In the genomic region with DNA sequence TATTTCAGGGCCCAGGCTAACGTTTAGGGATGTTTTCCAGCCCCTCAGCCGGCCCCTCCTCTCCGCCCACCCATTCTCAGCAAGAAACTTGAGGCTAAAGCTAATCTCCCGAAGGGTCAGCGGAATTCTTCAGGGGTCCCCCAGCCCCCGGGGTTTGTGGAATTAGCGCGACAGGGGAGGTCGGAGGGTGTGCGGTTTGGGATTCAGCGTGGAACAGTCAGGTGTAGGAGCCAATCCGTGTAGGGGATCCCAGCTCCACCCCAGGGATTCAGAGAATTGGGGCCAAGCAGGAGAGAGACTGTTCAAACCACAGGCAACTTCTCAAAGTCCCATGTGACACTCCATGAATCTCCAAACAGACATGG, we compare ENCODE assay signal across 10 cellular contexts. TPM values are rescaled to one million over a fixed set of nuclear protein-coding genes. Genes with fewer than 3 reads are reported as not detected.
DNase-seq lines count a peak whose midpoint lies in the region; ATAC-seq, FAIRE-seq and TF ChIP-seq lines count a peak whose summit lies in the region.
"Had no signal": no experiment of that assay in that cellular context is flagged by ENCODE, and none has a peak within 500 bp of the region (broad histone marks: within the 10 kb centered on the region; RNA-seq: fewer than 3 reads in every experiment).

No MANE protein-coding gene starts in this region.

- no peak for TF ChIP-seq EP300 in esophagus muscularis mucosa (IDR thresholded peaks at IDR 0.05)

- H3K27ac ChIP-seq in esophagus muscularis mucosa (replicated peaks in 1 of 4) = peak overlapping the region; percentile 30 to 73 (median 68)
- peak overlapping the region in 1 of 4 donors; percentile 50 for H3K27ac ChIP-seq in pancreas

- in situ Hi-C loops in GM13977 (cut with MboI; ENCODE audit: low pct_unique_long_range_greater_than_20kb, low sequenced_read_pairs, unreplicated experiment) = no loop called here

- no peaks in the 10 kb centered on the region for H3K36me3 ChIP-seq in esophagus muscularis mucosa
- H3K36me3 ChIP-seq in pancreas = no peaks in the 10 kb centered on the region

- no peaks in the 10 kb centered on the region for H3K27me3 ChIP-seq in esophagus muscularis mucosa
- no peaks in the 10 kb centered on the region for H3K27me3 ChIP-seq in pancreas

- DNase-seq in GM13977 (ENCODE audit: low spot score) (peak; percentile 7), NCI-H446 treated with DMSO at 0.1 percent for 48 hours (lab: John Stamatoyannopoulos, UW) (peak; percentile 50), esophagus muscularis mucosa (ENCODE audit: extremely low spot score) (no peak), pancreas (peak in 2 of 6 donors; percentile 34 to 45), left lobe of liver (ENCODE audit: low spot score) (no peak), NCI-H2029 treated with DMSO at 0.1 percent for 48 hours (lab: John Stamatoyannopoulos, UW) (no peak)

- no peak for TF ChIP-seq POLR2A in esophagus muscularis mucosa (IDR thresholded peaks at IDR 0.05; ENCODE audit: low read depth)

- H3K4me3 ChIP-seq in esophagus muscularis mucosa (peak overlapping the region; percentile 62 to 76 (median 64)), pancreas (peak overlapping the region; percentile 39 to 62 (median 47))

- peak in 2 of 4 donors; percentile 20 to 23 for ATAC-seq in pancreas
- ATAC-seq in HG03025 (IDR thresholded peaks at IDR 0.05; ENCODE audit: low FRiP score, unreplicated experiment) = no peak
- no peak for ATAC-seq in GM21381 (IDR thresholded peaks at IDR 0.05; ENCODE audit: unreplicated experiment)
- ATAC-seq in left lobe of liver = no peak

- 10% methylated on average over 12 of the region's 12 CpGs for WGBS in esophagus muscularis mucosa
- 7 to 8% methylated on average over 12 of the region's 12 CpGs for WGBS in pancreas, 2 donors

- no peak for TF ChIP-seq CTCF in GM13977 (IDR thresholded peaks at IDR 0.05; ENCODE audit: extremely low read depth, insufficient read depth, missing control alignments)
- no peak for TF ChIP-seq CTCF in esophagus muscularis mucosa (IDR thresholded peaks at IDR 0.05)
- TF ChIP-seq CTCF in pancreas (IDR thresholded peaks at IDR 0.05) = no peak

- intact Hi-C loops in esophagus muscularis mucosa (cut with DNase I) = no loop called here
- intact Hi-C loops in pancreas (cut with DNase I) = no loop called here

- H3K9me3 ChIP-seq in esophagus muscularis mucosa (no peaks in the 10 kb centered on the region), pancreas (no peaks in the 10 kb centered on the region)

- FAIRE-seq in pancreas (lab: Jason Lieb, UNC) = no peak
- FAIRE-seq: urothelium cell line had no signal

- H3K4me1 ChIP-seq in esophagus muscularis mucosa = peaks cover 0 to 37% (median 25%) of the 10 kb centered on the region in 4 donors
- no peaks in the 10 kb centered on the region for H3K4me1 ChIP-seq in pancreas

RNA-seq across cellular contexts. Expression of a gene that starts 1.7 kb away (rescaled TPM):
- 100 to 1,000 TPM in 1 of 4 donors, 1 to 10 TPM in 3; 2.1 to 132 (median 5.1) TPM for total RNA-seq in esophagus muscularis mucosa
- 1 to 10 TPM; 1.0 to 5.0 (median 3.0) TPM for total RNA-seq in pancreas
- 1 to 10 TPM; 2.1 to 2.9 TPM for polyA plus RNA-seq in pancreas
- 0.23 TPM for total RNA-seq in left lobe of liver
- total RNA-seq: SK-MEL-5 had no signal

Comparison
In these comparisons a context has a peak if more than half of its experiments do, and no peak if none do; other contexts are left out.
1. DNase-seq: peak in GM13977 (single experiment) and NCI-H446 treated with DMSO at 0.1 percent for 48 hours (single experiment); none in esophagus muscularis mucosa (single experiment), left lobe of liver (single experiment) and NCI-H2029 treated with DMSO at 0.1 percent for 48 hours (single experiment).